Comparison of ENCODE assay signal across 16 cellular contexts in the genomic region with DNA sequence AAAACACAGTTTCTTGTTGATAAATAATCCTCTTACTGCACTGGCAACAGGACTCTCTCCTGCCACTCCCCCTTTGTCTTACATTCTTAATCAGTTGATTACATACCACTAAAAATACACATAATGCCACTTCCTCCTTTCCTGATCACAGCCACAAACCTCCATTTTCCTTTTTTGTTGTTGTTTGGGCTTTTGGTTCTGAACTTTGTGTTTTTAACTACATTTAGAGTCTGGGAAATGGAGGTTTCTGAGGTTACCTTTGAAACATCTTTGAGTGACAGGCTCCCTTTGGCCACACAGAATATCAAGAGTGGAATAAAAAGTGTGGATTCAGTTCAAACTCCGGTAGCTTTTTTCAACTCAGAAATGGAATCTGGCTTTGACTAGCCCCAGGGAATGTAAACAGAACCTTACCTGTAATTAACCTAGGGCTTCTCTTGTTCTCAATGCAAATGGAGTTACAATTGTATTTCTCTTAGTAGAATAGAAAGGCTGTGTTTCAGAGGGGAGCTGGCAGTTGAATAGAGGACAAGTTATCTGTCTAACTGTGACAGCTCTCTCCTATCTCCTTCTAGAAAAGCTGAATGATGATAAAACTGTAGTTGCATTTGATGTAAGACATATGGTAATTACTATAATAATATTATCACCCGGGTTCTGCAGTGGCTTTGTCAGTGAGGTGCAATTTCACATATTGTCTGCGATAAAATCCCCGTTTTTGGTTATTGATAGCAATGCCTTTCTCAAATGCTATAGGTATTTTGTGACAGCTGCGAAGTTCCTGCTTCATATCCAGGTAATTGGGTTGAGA.
DNase-seq lines count a peak whose midpoint lies in the region; ATAC-seq lines count a peak whose summit lies in the region.
"Had no signal": no experiment of that assay in that cellular context is flagged by ENCODE, and none has a peak within 500 bp of the region (broad histone marks: within the 10 kb centered on the region; RNA-seq: fewer than 3 reads in every experiment).

No MANE protein-coding gene starts in this region.

- ATAC-seq in GM18498 (IDR thresholded peaks at IDR 0.05; ENCODE audit: unreplicated experiment) (peak; percentile 40), HG02571 (IDR thresholded peaks at IDR 0.05; ENCODE audit: unreplicated experiment) (no peak)
- no peak for ATAC-seq in activated T-helper 17 cell treated with anti-CD3 and anti-CD28 coated beads, Interleukin-2, amount 50 U/mL, for 72 hours (replicated peaks)
- ATAC-seq: sciatic nerve had no signal

- no peaks in the 10 kb centered on the region for H3K36me3 Mint-ChIP-seq in activated T-helper 17 cell treated with anti-CD3 and anti-CD28 coated beads, Interleukin-2, amount 50 U/mL, for 72 hours (ENCODE audit: low read depth)
- H3K36me3 Mint-ChIP-seq: naive B cell had no signal

- H3K27ac Mint-ChIP-seq in activated T-helper 17 cell treated with anti-CD3 and anti-CD28 coated beads, Interleukin-2, amount 50 U/mL, for 72 hours, result no peak overlapping the region
- H3K27ac Mint-ChIP-seq: activated B cell treated with CpG ODN at 0.5 μM for 24 hours; activated naive CD4-positive, alpha-beta T cell treated with anti-CD3 and anti-CD28 coated beads for 36 hours; naive B cell had no signal

- H3K27me3 Mint-ChIP-seq in activated T-helper 17 cell treated with anti-CD3 and anti-CD28 coated beads, Interleukin-2, amount 50 U/mL, for 72 hours, result peaks cover 12% of the 10 kb centered on the region
- H3K27me3 Mint-ChIP-seq: activated B cell treated with CpG ODN at 0.5 μM for 24 hours had no signal

- H3K4me3 Mint-ChIP-seq in activated T-helper 17 cell treated with anti-CD3 and anti-CD28 coated beads, Interleukin-2, amount 50 U/mL, for 72 hours, result no peak overlapping the region
- H3K4me3 Mint-ChIP-seq: activated B cell treated with CpG ODN at 0.5 μM for 24 hours; activated naive CD4-positive, alpha-beta T cell treated with anti-CD3 and anti-CD28 coated beads for 36 hours; naive B cell had no signal

- DNase-seq in NCI-H1105 (lab: John Stamatoyannopoulos, UW), result peak; percentile 54
- DNase-seq in OCI-M1 (lab: John Stamatoyannopoulos, UW), result peak; percentile 79
- peak; percentile 6 for DNase-seq in iris pigment epithelial cell (ENCODE audit: low read depth)
- no peak for DNase-seq in DMS153 treated with DMSO at 0.1 percent for 48 hours (lab: John Stamatoyannopoulos, UW; ENCODE audit: unreplicated experiment)
- DNase-seq in caudate nucleus (lab: John Stamatoyannopoulos, UW), result no peak
- DNase-seq: activated B cell treated with CpG ODN at 0.5 μM for 24 hours; activated naive CD4-positive, alpha-beta T cell treated with anti-CD3 and anti-CD28 coated beads for 36 hours; kidney; naive B cell; NCI-H774; stimulated activated naive CD4-positive, alpha-beta T cell treated with Interleukin-2 at 50 U/mL for 16 hours had no signal

- no peak overlapping the region for H3K27ac ChIP-seq in caudate nucleus (ENCODE audit: low read depth, low read length)
- H3K27ac ChIP-seq: vagina had no signal

- no peaks in the 10 kb centered on the region for H3K4me1 Mint-ChIP-seq in activated T-helper 17 cell treated with anti-CD3 and anti-CD28 coated beads, Interleukin-2, amount 50 U/mL, for 72 hours
- H3K4me1 Mint-ChIP-seq: activated B cell treated with CpG ODN at 0.5 μM for 24 hours, naive B cell had no signal

- H3K9me3 Mint-ChIP-seq in activated T-helper 17 cell treated with anti-CD3 and anti-CD28 coated beads, Interleukin-2, amount 50 U/mL, for 72 hours, result no peaks in the 10 kb centered on the region
- H3K9me3 Mint-ChIP-seq: activated B cell treated with CpG ODN at 0.5 μM for 24 hours had no signal

Comparison
In these comparisons a context has a peak if more than half of its experiments do, and no peak if none do; other contexts are left out.
1. DNase-seq: peak in NCI-H1105 (single experiment), OCI-M1 (single experiment) and iris pigment epithelial cell (single experiment); none in DMS153 treated with DMSO at 0.1 percent for 48 hours (single experiment) and caudate nucleus (0 of 61).